ENCODE assay signal across 8 cellular contexts in genomic region chr12:65556676-65557424, GRCh38.
DNase-seq lines count a peak whose midpoint lies in the region; ATAC-seq and TF ChIP-seq lines count a peak whose summit lies in the region.

No MANE protein-coding gene starts in this region.

- peaks cover 9% of the 10 kb centered on the region for H3K36me3 ChIP-seq in WERI-Rb-1
- H3K36me3 ChIP-seq in breast epithelium, result no peaks in the 10 kb centered on the region

- H3K9me3 ChIP-seq in WERI-Rb-1 (ENCODE audit: severe bottlenecking), result peaks cover 12% of the 10 kb centered on the region
- no peaks in the 10 kb centered on the region for H3K9me3 ChIP-seq in breast epithelium

- no peaks in the 10 kb centered on the region for H3K4me1 ChIP-seq in breast epithelium

- TF ChIP-seq POLR2A in breast epithelium (IDR thresholded peaks at IDR 0.05), result no peak

- H3K27me3 ChIP-seq in WERI-Rb-1 (ENCODE audit: insufficient read depth, low read depth, severe bottlenecking) (no peaks in the 10 kb centered on the region), breast epithelium (no peaks in the 10 kb centered on the region)

- no peak overlapping the region for H3K27ac ChIP-seq in 22Rv1
- H3K27ac ChIP-seq in WERI-Rb-1, result peak overlapping the region; percentile 52
- H3K27ac ChIP-seq in breast epithelium, result no peak overlapping the region

- DNase-seq in GM13977 (ENCODE audit: low spot score) (peak; percentile 82), NCI-H2107 treated with DMSO at 0.1 percent for 48 hours (lab: John Stamatoyannopoulos, UW; ENCODE audit: unreplicated experiment) (peak; percentile 32), WERI-Rb-1 (peak; percentile 87), breast epithelium (ENCODE audit: low spot score in 2 of 2) (peak; percentile 73 to 76), islet precursor cell (peak; percentile 95)
- peak; percentile 37 to 57 for DNase-seq in stimulated activated CD4-positive, alpha-beta T cell treated with anti-CD3 and anti-CD28 coated beads, Interleukin-1b, Interleukin-23, amount 100 ng/mL, for 4 hours (ENCODE audit: low read depth in 2 of 2)

- in situ Hi-C loops in GM13977 (cut with MboI; ENCODE audit: low pct_unique_long_range_greater_than_20kb, low sequenced_read_pairs, unreplicated experiment), result no loop called here

- H3K4me3 ChIP-seq in WERI-Rb-1 (ENCODE audit: low read depth, low read length), result no peak overlapping the region
- H3K4me3 ChIP-seq in breast epithelium, result no peak overlapping the region

- ATAC-seq in HG02870 (IDR thresholded peaks at IDR 0.05; ENCODE audit: unreplicated experiment), result peak; percentile 100

- intact Hi-C loops in breast epithelium (cut with DNase I; ENCODE audit: low total_unique reads), result no loop called here

- TF ChIP-seq CTCF in 22Rv1 (IDR thresholded peaks at IDR 0.05), result peak; percentile 99
- peak; percentile 96 for TF ChIP-seq CTCF in GM13977 (IDR thresholded peaks at IDR 0.05; ENCODE audit: extremely low read depth, insufficient read depth, missing control alignments)
- peak; percentile 83 for TF ChIP-seq CTCF in WERI-Rb-1 (IDR thresholded peaks at IDR 0.05; ENCODE audit: low read depth, low read length)
- TF ChIP-seq CTCF in breast epithelium (IDR thresholded peaks at IDR 0.05), result peak; percentile 39 to 84 (median 79)

Comparison
In these comparisons a context has a peak if more than half of its experiments do, and no peak if none do; other contexts are left out.
1. DNase-seq: peak in every context shown above with its lines; median percentile 95 in islet precursor cell; 87 in WERI-Rb-1; 82 in GM13977; 74 in breast epithelium; 47 in stimulated activated CD4-positive, alpha-beta T cell treated with anti-CD3 and anti-CD28 coated beads, Interleukin-1b, Interleukin-23, amount 100 ng/mL, for 4 hours; 32 in NCI-H2107 treated with DMSO at 0.1 percent for 48 hours.